7 cellular contexts compared by ENCODE assay signal in the genomic region with DNA sequence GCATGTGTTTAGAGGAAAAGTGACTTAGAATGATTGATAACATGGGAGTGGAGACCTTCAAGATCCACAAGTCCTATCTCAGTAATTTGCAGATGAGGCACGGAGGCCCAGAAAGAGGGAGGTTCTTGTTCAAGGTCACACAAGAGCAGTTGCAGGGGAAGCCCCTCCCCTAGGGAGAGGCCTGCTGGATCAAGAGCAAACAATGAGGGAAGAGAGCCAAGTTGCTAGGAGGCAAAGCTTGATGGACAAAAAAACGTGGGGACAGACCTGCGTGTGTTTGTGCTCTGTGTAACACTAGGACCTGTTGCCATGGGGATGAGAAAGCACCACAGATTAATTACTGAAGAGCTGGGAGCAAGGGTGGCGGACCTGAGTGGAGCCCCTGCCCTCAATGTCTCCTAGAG. TPM values are rescaled to one million over a fixed set of nuclear protein-coding genes. Genes with fewer than 3 reads are reported as not detected.
DNase-seq lines count a peak whose midpoint lies in the region; ATAC-seq and TF ChIP-seq lines count a peak whose summit lies in the region.
"Had no signal": no experiment of that assay in that cellular context is flagged by ENCODE, and none has a peak within 500 bp of the region (broad histone marks: within the 10 kb centered on the region; RNA-seq: fewer than 3 reads in every experiment).

No MANE protein-coding gene starts in this region.

- peaks cover 33% of the 10 kb centered on the region for H3K4me1 ChIP-seq in cardiac muscle cell (ENCODE audit: low read depth)
- H3K4me1 ChIP-seq in testis = peaks cover 15% of the 10 kb centered on the region

- no peak overlapping the region for H3K4me3 ChIP-seq in cardiac muscle cell
- H3K4me3 ChIP-seq in testis = no peak overlapping the region

- WGBS in testis, 2 donors = 24 to 37% methylated on average over 4 of the region's 4 CpGs

- intact Hi-C loops in testis (cut with DNase I; ENCODE audit: low total_unique reads) = loop anchor here (10.0 kb wide), 1 partner anchor 122 kb away; no protein-coding TSS in a partner anchor

- ATAC-seq in GM21447 (IDR thresholded peaks at IDR 0.05; ENCODE audit: unreplicated experiment) = no peak

- DNase-seq in NCI-H2227 (lab: John Stamatoyannopoulos, UW; ENCODE audit: unreplicated experiment) = peak; percentile 52
- DNase-seq in NCI-H2227 treated with DMSO at 0.1 percent for 48 hours (lab: John Stamatoyannopoulos, UW) = no peak
- DNase-seq in cardiac muscle cell (ENCODE audit: low read depth in 1 of 2, low spot score in 1 of 2) = peak; percentile 64 to 67
- DNase-seq in testis = peak; percentile 91
- no peak for DNase-seq in islet precursor cell

- H3K36me3 ChIP-seq in cardiac muscle cell (peaks cover 18% of the 10 kb centered on the region), testis (ENCODE audit: low read depth, missing control alignments) (no peaks in the 10 kb centered on the region)

- TF ChIP-seq POLR2A in testis (IDR thresholded peaks at IDR 0.05) = no peak

- TF ChIP-seq CTCF in cardiac muscle cell (IDR thresholded peaks at IDR 0.05; ENCODE audit: low read depth, low read length) (no peak), testis (IDR thresholded peaks at IDR 0.05) (no peak)

- no peaks in the 10 kb centered on the region for H3K9me3 ChIP-seq in cardiac muscle cell (ENCODE audit: low read depth)
- no peaks in the 10 kb centered on the region for H3K9me3 ChIP-seq in testis

- H3K27me3 ChIP-seq in cardiac muscle cell = no peaks in the 10 kb centered on the region
- H3K27me3 ChIP-seq in testis = no peaks in the 10 kb centered on the region

- peak overlapping the region; percentile 62 for H3K27ac ChIP-seq in cardiac muscle cell
- peak overlapping the region; percentile 20 to 47 for H3K27ac ChIP-seq in testis

RNA-seq across cellular contexts. Expression of a gene that starts 6.4 kb away (rescaled TPM):
- total RNA-seq in cardiac muscle cell (not detected in 2 replicates), testis (not detected)
- polyA plus RNA-seq in cardiac muscle cell (not detected in 2 replicates), testis (ENCODE audit: insufficient read depth, low read depth, low replicate concordance) (not detected)
- total RNA-seq: progenitor cell of endocrine pancreas had no signal

RNA-seq across cellular contexts. Expression of a gene that starts 12.2 kb away (rescaled TPM):
- total RNA-seq in cardiac muscle cell (3.4 and 8.0 TPM in 2 replicates), testis (1 to 10 TPM; 4.7 to 5.3 TPM)
- polyA plus RNA-seq in cardiac muscle cell (5.8 and 10.4 TPM in 2 replicates), testis (ENCODE audit: insufficient read depth, low read depth, low replicate concordance) (12.6 TPM)

RNA-seq across cellular contexts. Expression of a gene that starts 18.5 kb away (rescaled TPM):
- 7.3 and 18.6 TPM in 2 replicates for total RNA-seq in cardiac muscle cell
- polyA plus RNA-seq in cardiac muscle cell = 45.6 and 99.8 TPM in 2 replicates
- 10 to 100 TPM; 28.2 to 31.0 TPM for total RNA-seq in testis
- 37.1 TPM for polyA plus RNA-seq in testis (ENCODE audit: insufficient read depth, low read depth, low replicate concordance)

RNA-seq across cellular contexts. Expression of a gene that starts 28.6 kb away (rescaled TPM):
- total RNA-seq in cardiac muscle cell (28.3 and 39.0 TPM in 2 replicates), testis (100 to 1,000 TPM in 1 of 2 donors, 10 to 100 TPM in 1; 41.2 to 100 TPM)
- polyA plus RNA-seq in cardiac muscle cell (36.5 and 44.1 TPM in 2 replicates), testis (ENCODE audit: insufficient read depth, low read depth, low replicate concordance) (168 TPM)

RNA-seq across cellular contexts. Expression of a gene that starts 35.9 kb away (rescaled TPM):
- total RNA-seq in cardiac muscle cell (32.5 and 49.3 TPM in 2 replicates), testis (10 to 100 TPM; 39.1 to 45.1 TPM)
- polyA plus RNA-seq in cardiac muscle cell (13.8 and 14.8 TPM in 2 replicates), testis (ENCODE audit: insufficient read depth, low read depth, low replicate concordance) (43.1 TPM)

Comparison
In these comparisons a context has a peak if more than half of its experiments do, and no peak if none do; other contexts are left out.
1. DNase-seq: peak in NCI-H2227 (single experiment), cardiac muscle cell (2 of 2) and testis (single experiment); none in NCI-H2227 treated with DMSO at 0.1 percent for 48 hours (single experiment) and islet precursor cell (single experiment).